18 cellular contexts compared by ENCODE assay signal in genomic region chr18:74613390-74613789, GRCh38. TPM values are rescaled to one million over a fixed set of nuclear protein-coding genes. Genes with fewer than 3 reads are reported as not detected.
DNase-seq lines count a peak whose midpoint lies in the region; ATAC-seq and TF ChIP-seq lines count a peak whose summit lies in the region.
"Had no signal": no experiment of that assay in that cellular context is flagged by ENCODE, and none has a peak within 500 bp of the region (broad histone marks: within the 10 kb centered on the region; RNA-seq: fewer than 3 reads in every experiment).

No MANE protein-coding gene starts in this region.

- intact Hi-C loops in IMR-90 (cut with micrococcal nuclease), result no loop called here
- intact Hi-C loops in dorsolateral prefrontal cortex (cut with DNase I), result no loop called here

- peaks cover 31 to 55% of the 10 kb centered on the region in 2 experiments for H3K79me1 ChIP-seq in IMR-90 (ENCODE audit: low read depth in 1 of 2, low read length in 2 of 2)

- H3K36me3 ChIP-seq in IMR-90 (ENCODE audit: control insufficient read depth, insufficient read depth, low read length) (no peaks in the 10 kb centered on the region; the same call in 1 of the 2 replicates), adipocyte (ENCODE audit: control insufficient read depth, insufficient read depth, low read length, severe bottlenecking) (no peaks in the 10 kb centered on the region)
- H3K36me3 ChIP-seq: breast epithelium had no signal

- no peak for TF ChIP-seq CTCF in IMR-90 (conservative IDR thresholded peaks at IDR 0.05; ENCODE audit: low read depth, low read length)
- no peak for TF ChIP-seq CTCF in dorsolateral prefrontal cortex (IDR thresholded peaks at IDR 0.05 in 54 of 56, conservative IDR thresholded peaks at IDR 0.05 in 2 of 56; ENCODE audit: low read depth in 1 of 56, partially characterized antibody in 56 of 56)

- H2BK5ac ChIP-seq in IMR-90 (ENCODE audit: low read depth, low read length, poor library complexity, severe bottlenecking), result no peak overlapping the region

- no peak overlapping the region for H2AK5ac ChIP-seq in IMR-90 (ENCODE audit: low read depth, low read length)

- H2BK15ac ChIP-seq in IMR-90 (ENCODE audit: low read depth, low read length), result no peak overlapping the region

- no peak for TF ChIP-seq RAD21 in IMR-90 (IDR thresholded peaks at IDR 0.05; ENCODE audit: low read length)

- H2AFZ ChIP-seq in IMR-90 (replicated peaks; ENCODE audit: low read length, poor library complexity), result no peak overlapping the region

- H3K23ac ChIP-seq in IMR-90 (ENCODE audit: low read depth, low read length), result no peak overlapping the region

- dilution Hi-C loops in IMR-90 (cut with HindIII; ENCODE audit: low sequenced_read_pairs, unreplicated experiment), result no loop called here

- WGBS in IMR-90 (ENCODE audit: extremely low coverage in 2 of 2, insufficient read length in 1 of 2), 2 experiments, result no CpG with 5 or more reads among the region's 1 CpG

- no peak overlapping the region for H3K9ac ChIP-seq in IMR-90 (ENCODE audit: low read depth, low read length)
- no peak overlapping the region for H3K9ac ChIP-seq in adipocyte (ENCODE audit: low read length)

- no peak overlapping the region for H3K14ac ChIP-seq in IMR-90 (replicated peaks; ENCODE audit: low read depth, low read length)

- H3K4ac ChIP-seq in IMR-90 (ENCODE audit: low read depth, low read length), result no peak overlapping the region

- H2BK120ac ChIP-seq in IMR-90 (ENCODE audit: low read depth, low read length), result no peak overlapping the region

- peak overlapping the region; percentile 77 for H3K18ac ChIP-seq in IMR-90 (ENCODE audit: low read depth, low read length)

- ATAC-seq in GM18511 (IDR thresholded peaks at IDR 0.05; ENCODE audit: unreplicated experiment), result peak; percentile 59
- peak; percentile 77 for ATAC-seq in GM21367 (IDR thresholded peaks at IDR 0.05; ENCODE audit: unreplicated experiment)
- peak; percentile 28 for ATAC-seq in IMR-90 (ENCODE audit: low read depth)
- no peak for ATAC-seq in GM21619 (IDR thresholded peaks at IDR 0.05; ENCODE audit: unreplicated experiment)
- ATAC-seq: natural killer cell treated with Interleukin-12 subunit alpha and Interleukin-12 subunit beta and Interleukin-15 and Interleukin-18, amount 100 ng/mL, for 72 hours had no signal

- H3K9me1 ChIP-seq in IMR-90 (ENCODE audit: insufficient read depth, low read length), result peaks cover 10% of the 10 kb centered on the region

- no peak overlapping the region for H4K8ac ChIP-seq in IMR-90 (ENCODE audit: low read depth in 2 of 2, low read length in 2 of 2)

- H3K56ac ChIP-seq in IMR-90 (ENCODE audit: extremely low read depth, insufficient read depth, low read length), result no peak overlapping the region

- no peak for DNase-seq in IMR-90
- DNase-seq in adipocyte (ENCODE audit: low read depth), result peak; percentile 12
- DNase-seq in pons (ENCODE audit: low spot score), result no peak
- no peak for DNase-seq in dorsolateral prefrontal cortex
- DNase-seq: activated CD8-positive, alpha-beta memory T cell treated with anti-CD3 and anti-CD28 coated beads for 24 hours; activated naive CD8-positive, alpha-beta T cell treated with anti-CD3 and anti-CD28 coated beads, Interleukin-2, amount 10 ng/mL, durations not matched to agents 7 days and 5 days; dermis blood vessel endothelial cell; DMS79; foreskin melanocyte; H7; Kasumi-1; NCI-H1436 treated with DMSO at 0.1 percent for 48 hours; SHP77 treated with DMSO at 0.1 percent for 48 hours had no signal

- peak overlapping the region; percentile 64 for H3K4me2 ChIP-seq in IMR-90 (ENCODE audit: low read depth, low read length)

- TF ChIP-seq POLR2A in IMR-90 (IDR thresholded peaks at IDR 0.05; ENCODE audit: low read depth, low read length), result no peak

- no peak overlapping the region for H4K5ac ChIP-seq in IMR-90 (ENCODE audit: low read depth, low read length)

- H3K9me3 ChIP-seq in IMR-90 (ENCODE audit: control insufficient read depth, insufficient read depth, low read length), result 0 out of 2 replicates have a peak, but pooled peaks cover 3% of the 10 kb centered on the region
- peaks cover 5% of the 10 kb centered on the region for H3K9me3 ChIP-seq in adipocyte (ENCODE audit: control insufficient read depth, low read length)
- H3K9me3 ChIP-seq: breast epithelium had no signal

- in situ Hi-C loops in IMR-90 (cut with MboI; ENCODE audit: low sequenced_read_pairs), result no loop called here

- H3K4me1 ChIP-seq in IMR-90 (ENCODE audit: control insufficient read depth, insufficient read depth, low read length), result peaks cover 5% of the 10 kb centered on the region
- peaks cover 25% of the 10 kb centered on the region for H3K4me1 ChIP-seq in adipocyte (ENCODE audit: control insufficient read depth, insufficient read depth, low read length)
- H3K4me1 ChIP-seq: breast epithelium had no signal

- peak overlapping the region; percentile 32; the same call in 1 of the 2 replicates for H3K27ac ChIP-seq in IMR-90 (ENCODE audit: insufficient read depth, low read length)
- H3K27ac ChIP-seq in dorsolateral prefrontal cortex, result no peak overlapping the region
- H3K27ac ChIP-seq: breast epithelium had no signal

- H3K27me3 ChIP-seq in IMR-90 (ENCODE audit: control insufficient read depth, insufficient read depth, low read length) (no peaks in the 10 kb centered on the region), adipocyte (replicated peaks; ENCODE audit: control insufficient read depth, insufficient read depth, low read length) (no peaks in the 10 kb centered on the region), dorsolateral prefrontal cortex (no peaks in the 10 kb centered on the region)
- H3K27me3 ChIP-seq: breast epithelium had no signal

- no peak overlapping the region for H4K91ac ChIP-seq in IMR-90 (ENCODE audit: insufficient read depth, low read depth, low read length)

- H3K4me3 ChIP-seq in IMR-90 (ENCODE audit: insufficient read depth, low read depth, low read length) (no peak overlapping the region), adipocyte (ENCODE audit: low read length) (no peak overlapping the region), dorsolateral prefrontal cortex (no peak overlapping the region)
- H3K4me3 ChIP-seq: breast epithelium had no signal

- H2AK9ac ChIP-seq in IMR-90 (replicated peaks; ENCODE audit: low read depth, low read length, poor library complexity), result no peak overlapping the region

- H2BK20ac ChIP-seq in IMR-90 (ENCODE audit: low read depth, low read length), result no peak overlapping the region

- no TSS peak for BruUV-seq in IMR-90 (replicated peaks; lab: Mats Ljungman, UMichigan)

- CTCF ChIA-PET in IMR-90 (lab: Yijun Ruan, JAX), result no interaction called here

- peaks cover 6% of the 10 kb centered on the region; the same call in 1 of the 2 replicates for H4K20me1 ChIP-seq in IMR-90 (ENCODE audit: insufficient read depth, low read length)

- POLR2A ChIA-PET in IMR-90 (lab: Charles Lee; ENCODE audit: unreplicated experiment), result no interaction called here

TF ChIP-seq in IMR-90, 13 proteins besides CTCF, POLR2A, EP300 and RAD21:
- TF ChIP-seq RFX5 (IDR thresholded peaks at IDR 0.05; ENCODE audit: low read depth, low read length) (no peak), CEBPB (IDR thresholded peaks at IDR 0.05; ENCODE audit: low read depth, low read length) (no peak), USF2 (IDR thresholded peaks at IDR 0.05; ENCODE audit: low read depth, low read length) (no peak), BHLHE40 (IDR thresholded peaks at IDR 0.05; ENCODE audit: low read depth, low read length) (no peak), RCOR1 (IDR thresholded peaks at IDR 0.05; ENCODE audit: insufficient replicate concordance, low read length) (no peak), MAZ (IDR thresholded peaks at IDR 0.05; ENCODE audit: borderline replicate concordance, low read depth, low read length) (no peak), MXI1 (IDR thresholded peaks at IDR 0.05; ENCODE audit: borderline replicate concordance, low read depth, low read length) (no peak), CHD1 (IDR thresholded peaks at IDR 0.05; ENCODE audit: low read depth, low read length) (no peak), FOS (IDR thresholded peaks at IDR 0.05; ENCODE audit: low read depth, low read length) (no peak), NFE2L2 (IDR thresholded peaks at IDR 0.05; ENCODE audit: low read depth, low read length) (no peak), SMC3 (IDR thresholded peaks at IDR 0.05; ENCODE audit: low read depth, low read length) (no peak), ELK1 (IDR thresholded peaks at IDR 0.05; ENCODE audit: borderline replicate concordance, low read depth, low read length) (no peak), MAFK (IDR thresholded peaks at IDR 0.05; ENCODE audit: low read depth, low read length) (no peak)
TF ChIP-seq in IMR-90: peak in this region for 0.

RNA-seq across cellular contexts. Expression of gene ZNF407, which starts 15.7 kb away (rescaled TPM):
- total RNA-seq in IMR-90 (2012; rRNA removed) (20.1 and 25.6 TPM in 2 replicates), dorsolateral prefrontal cortex (10 to 100 TPM; 15.2 to 27.4 (median 21.5) TPM)
- 2.8 and 3.1 TPM in 2 replicates for polyA plus RNA-seq in IMR-90 (2012; rRNA removed)
- 1.3 and 2.2 TPM in 2 replicates for polyA plus RNA-seq in IMR-90 (2012; cell fraction: cytosol; rRNA removed)
- 6.3 and 8.0 TPM in 2 replicates for polyA plus RNA-seq in IMR-90 (2012; cell fraction: nucleus; rRNA removed; ENCODE audit: low replicate concordance)
